Comparison of ENCODE assay signal across 1 cellular context in the genomic region with DNA sequence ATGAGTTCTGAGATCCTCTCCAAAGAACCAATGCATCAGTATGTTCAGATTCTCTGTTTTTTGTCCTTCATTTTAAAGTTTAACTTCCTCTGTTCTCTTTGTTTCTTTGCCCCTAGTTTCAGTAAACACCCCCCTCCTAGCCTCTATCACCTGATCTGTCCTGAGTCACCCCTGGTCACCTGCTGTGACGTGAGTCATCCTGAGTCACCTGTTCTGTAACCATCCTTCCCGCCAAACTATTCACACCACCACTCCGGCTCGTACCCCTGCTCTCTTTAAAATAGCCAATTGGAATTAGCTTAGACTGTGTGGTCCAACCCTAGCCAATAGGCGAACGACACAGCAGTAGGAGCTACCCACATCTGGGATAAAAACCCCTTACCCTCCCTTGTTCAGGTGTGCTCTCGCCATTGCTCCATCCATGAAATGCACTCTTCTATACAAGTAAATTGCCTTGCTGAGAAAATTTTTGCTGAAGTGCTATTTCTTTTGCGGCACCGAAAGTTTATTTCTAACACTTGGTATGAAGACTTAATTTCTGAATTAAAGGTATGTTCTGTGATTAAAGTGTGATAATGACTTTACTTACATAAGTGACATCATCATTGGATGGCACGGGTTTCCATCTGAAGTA.
TF ChIP-seq lines count a peak whose summit lies in the region.

No MANE protein-coding gene starts in this region.

TF ChIP-seq in HCT116, 20 proteins besides CTCF, POLR2A, EP300 and RAD21 (continued from another document):
- TF ChIP-seq, protein P1, sequence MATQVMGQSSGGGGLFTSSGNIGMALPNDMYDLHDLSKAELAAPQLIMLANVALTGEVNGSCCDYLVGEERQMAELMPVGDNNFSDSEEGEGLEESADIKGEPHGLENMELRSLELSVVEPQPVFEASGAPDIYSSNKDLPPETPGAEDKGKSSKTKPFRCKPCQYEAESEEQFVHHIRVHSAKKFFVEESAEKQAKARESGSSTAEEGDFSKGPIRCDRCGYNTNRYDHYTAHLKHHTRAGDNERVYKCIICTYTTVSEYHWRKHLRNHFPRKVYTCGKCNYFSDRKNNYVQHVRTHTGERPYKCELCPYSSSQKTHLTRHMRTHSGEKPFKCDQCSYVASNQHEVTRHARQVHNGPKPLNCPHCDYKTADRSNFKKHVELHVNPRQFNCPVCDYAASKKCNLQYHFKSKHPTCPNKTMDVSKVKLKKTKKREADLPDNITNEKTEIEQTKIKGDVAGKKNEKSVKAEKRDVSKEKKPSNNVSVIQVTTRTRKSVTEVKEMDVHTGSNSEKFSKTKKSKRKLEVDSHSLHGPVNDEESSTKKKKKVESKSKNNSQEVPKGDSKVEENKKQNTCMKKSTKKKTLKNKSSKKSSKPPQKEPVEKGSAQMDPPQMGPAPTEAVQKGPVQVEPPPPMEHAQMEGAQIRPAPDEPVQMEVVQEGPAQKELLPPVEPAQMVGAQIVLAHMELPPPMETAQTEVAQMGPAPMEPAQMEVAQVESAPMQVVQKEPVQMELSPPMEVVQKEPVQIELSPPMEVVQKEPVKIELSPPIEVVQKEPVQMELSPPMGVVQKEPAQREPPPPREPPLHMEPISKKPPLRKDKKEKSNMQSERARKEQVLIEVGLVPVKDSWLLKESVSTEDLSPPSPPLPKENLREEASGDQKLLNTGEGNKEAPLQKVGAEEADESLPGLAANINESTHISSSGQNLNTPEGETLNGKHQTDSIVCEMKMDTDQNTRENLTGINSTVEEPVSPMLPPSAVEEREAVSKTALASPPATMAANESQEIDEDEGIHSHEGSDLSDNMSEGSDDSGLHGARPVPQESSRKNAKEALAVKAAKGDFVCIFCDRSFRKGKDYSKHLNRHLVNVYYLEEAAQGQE (IDR thresholded peaks at IDR 0.05; ENCODE audit: low read depth), result no peak
TF ChIP-seq in HCT116: peak in this region for 4.
